7 cellular contexts compared by ENCODE assay signal in genomic region chr3:176970770-176971169, GRCh38.
"Had no signal": no experiment of that assay in that cellular context is flagged by ENCODE, and none has a peak within 500 bp of the region (broad histone marks: within the 10 kb centered on the region; RNA-seq: fewer than 3 reads in every experiment).

No MANE protein-coding gene starts in this region.

- FAIRE-seq: G401.6, GM12891, GM12892, GM18507, GM19239 had no signal

- DNase-seq: GDM1, GF-D8 had no signal
